10 cellular contexts compared by ENCODE assay signal in the genomic region with DNA sequence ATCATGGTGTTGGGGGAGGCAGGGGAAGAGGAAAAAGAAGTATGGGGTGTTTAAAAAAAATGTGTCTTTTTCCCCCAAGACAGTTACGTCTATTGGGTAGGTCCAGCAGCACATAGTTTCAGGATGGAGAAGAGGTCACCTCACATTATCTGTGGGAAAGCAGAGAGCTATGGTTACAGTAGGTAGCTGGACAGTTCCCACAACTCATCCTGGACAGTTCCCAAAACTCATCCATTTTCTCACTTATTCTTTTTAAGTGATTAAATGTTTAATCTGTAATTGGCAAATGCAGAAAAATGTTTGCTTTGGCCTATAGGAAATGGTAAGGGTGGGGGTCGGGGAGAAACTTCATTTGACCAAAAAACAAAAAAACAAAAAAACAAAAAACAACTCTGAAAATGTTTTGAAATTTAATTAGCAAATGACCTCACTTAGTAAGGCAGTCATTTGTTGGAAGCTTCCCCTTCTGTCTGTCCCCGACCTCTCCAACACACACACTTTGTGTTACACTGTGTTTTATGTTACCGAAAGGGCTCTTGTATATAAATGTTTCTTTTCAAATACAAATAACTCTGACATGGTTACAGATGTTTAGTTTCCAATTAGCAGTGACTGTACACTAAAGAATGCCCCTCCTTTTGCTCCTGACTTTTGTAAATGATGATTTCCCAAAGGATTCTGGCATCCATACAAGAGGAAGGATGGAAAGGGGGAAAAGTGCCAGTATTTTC.
DNase-seq lines count a peak whose midpoint lies in the region; ATAC-seq and TF ChIP-seq lines count a peak whose summit lies in the region.
"Had no signal": no experiment of that assay in that cellular context is flagged by ENCODE, and none has a peak within 500 bp of the region (broad histone marks: within the 10 kb centered on the region; RNA-seq: fewer than 3 reads in every experiment).

No MANE protein-coding gene starts in this region.

- H3K27me3 Mint-ChIP-seq in HFFc6 (ENCODE audit: insufficient read depth): peaks cover 1% of the 10 kb centered on the region; the same call in 1 of the 2 replicates
- H3K27me3 Mint-ChIP-seq: naive B cell had no signal

- DNase-seq in HFFc6 (peak; percentile 62), amniotic epithelial cell (ENCODE audit: low read depth) (peak; percentile 64), right atrium auricular region (ENCODE audit: low spot score) (no peak), C1 segment of cervical spinal cord (lab: John Stamatoyannopoulos, UW) (no peak)
- no peak for DNase-seq in effector memory CD4-positive, alpha-beta T cell
- DNase-seq: naive B cell, NCI-H510A had no signal

- H3K9me3 ChIP-seq in right atrium auricular region (no peaks in the 10 kb centered on the region), subcutaneous abdominal adipose tissue (ENCODE audit: control insufficient read depth in 5 of 5, low read length in 5 of 5) (no peaks in the 10 kb centered on the region)
- no peaks in the 10 kb centered on the region for H3K9me3 ChIP-seq in effector memory CD4-positive, alpha-beta T cell (ENCODE audit: control insufficient read depth, low read length)

- no peaks in the 10 kb centered on the region for H3K9me3 Mint-ChIP-seq in HFFc6
- H3K9me3 Mint-ChIP-seq: naive B cell had no signal

- H3K4me1 ChIP-seq in right atrium auricular region (peaks cover 0 to 16% of the 10 kb centered on the region in 2 donors), subcutaneous abdominal adipose tissue (ENCODE audit: control insufficient read depth in 5 of 5, insufficient read depth in 5 of 5, low read length in 5 of 5) (peaks cover 0 to 11% (median 5%) of the 10 kb centered on the region in 5 donors)
- H3K4me1 ChIP-seq in effector memory CD4-positive, alpha-beta T cell (ENCODE audit: control insufficient read depth, insufficient read depth, low read length, poor library complexity, severe bottlenecking): no peaks in the 10 kb centered on the region

- H3K36me3 Mint-ChIP-seq in HFFc6 (ENCODE audit: low read depth): peaks cover 18% of the 10 kb centered on the region

- no peaks in the 10 kb centered on the region for H3K27me3 ChIP-seq in right atrium auricular region
- H3K27me3 ChIP-seq in subcutaneous abdominal adipose tissue (ENCODE audit: control insufficient read depth in 5 of 5, insufficient read depth in 4 of 5, low read length in 5 of 5): no peaks in the 10 kb centered on the region
- H3K27me3 ChIP-seq in effector memory CD4-positive, alpha-beta T cell (replicated peaks; ENCODE audit: control insufficient read depth, insufficient read depth, low read length, poor library complexity, severe bottlenecking): no peaks in the 10 kb centered on the region

- H3K36me3 ChIP-seq in right atrium auricular region (no peaks in the 10 kb centered on the region), subcutaneous abdominal adipose tissue (ENCODE audit: control insufficient read depth in 5 of 5, insufficient read depth in 5 of 5, low read length in 5 of 5) (peaks cover 0 to 4% (median 3%) of the 10 kb centered on the region in 5 donors)
- H3K36me3 ChIP-seq in effector memory CD4-positive, alpha-beta T cell (ENCODE audit: control insufficient read depth, insufficient read depth, low read length): peaks cover 11% of the 10 kb centered on the region

- H3K4me1 Mint-ChIP-seq in HFFc6 (ENCODE audit: low read depth): peaks cover 32% of the 10 kb centered on the region

- peak overlapping the region; percentile 49 for H3K27ac Mint-ChIP-seq in HFFc6
- H3K27ac Mint-ChIP-seq: naive B cell had no signal

- no peak for ATAC-seq in GM21381 (IDR thresholded peaks at IDR 0.05; ENCODE audit: unreplicated experiment)
- no peak for ATAC-seq in HG03095 (IDR thresholded peaks at IDR 0.05; ENCODE audit: unreplicated experiment)

- H3K27ac ChIP-seq in right atrium auricular region (peak overlapping the region; percentile 32 to 41), subcutaneous abdominal adipose tissue (ENCODE audit: low read depth, low read length) (peak overlapping the region; percentile 17)
- H3K27ac ChIP-seq in effector memory CD4-positive, alpha-beta T cell (ENCODE audit: insufficient read depth, low read length, poor library complexity, severe bottlenecking): no peak overlapping the region

- no peak overlapping the region for H3K9ac ChIP-seq in subcutaneous abdominal adipose tissue (ENCODE audit: low read length in 5 of 5)

- H3K4me3 ChIP-seq in right atrium auricular region (no peak overlapping the region), subcutaneous abdominal adipose tissue (ENCODE audit: low read depth in 1 of 5, low read length in 5 of 5) (no peak overlapping the region)
- no peak overlapping the region for H3K4me3 ChIP-seq in effector memory CD4-positive, alpha-beta T cell (ENCODE audit: insufficient read depth, low read depth, low read length, poor library complexity, severe bottlenecking)

- TF ChIP-seq CTCF in HFFc6 (IDR thresholded peaks at IDR 0.05) (no peak), right atrium auricular region (IDR thresholded peaks at IDR 0.05) (no peak)

- H3K4me3 Mint-ChIP-seq in HFFc6: no peak overlapping the region; the same call in 1 of the 2 replicates
- H3K4me3 Mint-ChIP-seq: naive B cell had no signal

Comparison
In these comparisons a context has a peak if more than half of its experiments do, and no peak if none do; other contexts are left out.
1. DNase-seq: peak in HFFc6 (single experiment) and amniotic epithelial cell (single experiment); none in right atrium auricular region (single experiment), effector memory CD4-positive, alpha-beta T cell (0 of 3) and C1 segment of cervical spinal cord (0 of 14).